Comparison of ENCODE assay signal across 23 cellular contexts in the genomic region with DNA sequence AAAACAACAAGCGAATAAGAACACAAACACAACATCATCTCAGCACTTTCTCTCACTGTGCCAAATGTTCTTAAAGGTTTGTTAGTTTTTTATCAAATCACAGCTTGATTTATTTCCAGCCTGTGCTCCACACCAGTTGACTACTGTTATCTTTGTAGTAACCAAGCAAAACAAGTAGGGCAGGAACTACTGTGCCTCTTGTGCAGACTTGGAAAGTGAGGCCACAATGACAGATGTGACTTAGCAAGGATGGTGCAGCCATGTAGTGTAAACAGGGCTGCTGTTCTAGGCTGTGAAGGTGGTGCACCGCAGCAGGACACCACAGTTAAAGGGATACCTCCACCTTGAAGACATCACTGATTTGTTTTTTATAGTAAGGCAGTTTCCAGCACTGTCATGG.
"Had no signal": no experiment of that assay in that cellular context is flagged by ENCODE, and none has a peak within 500 bp of the region (broad histone marks: within the 10 kb centered on the region; RNA-seq: fewer than 3 reads in every experiment).

No MANE protein-coding gene starts in this region.

- H3K36me3 ChIP-seq: lower lobe of right lung, ovary, right lobe of liver, thyroid gland, transverse colon, upper lobe of left lung, vagina had no signal

- H3K9me3 ChIP-seq: lower lobe of right lung, ovary, right lobe of liver, testis, thyroid gland, transverse colon, upper lobe of left lung, vagina had no signal

- ATAC-seq: lower lobe of right lung; natural killer cell; right lobe of liver; stimulated activated memory B cell treated with anti-CD40 and anti-IgM and Interleukin-4, amounts not matched to agents 10 μg/mL and 1 μg/mL and 100 μg/mL, for 72 hours; stimulated activated naive CD8-positive, alpha-beta T cell treated with anti-CD3 and anti-CD28 coated beads, Interleukin-15, amount 100 ng/mL, for 72 hours had no signal

- H3K27me3 ChIP-seq: hepatocyte, ovary, right lobe of liver, testis, thyroid gland, transverse colon, upper lobe of left lung, vagina had no signal

- H3K4me3 ChIP-seq: hepatocyte, lower lobe of right lung, ovary, right lobe of liver, smooth muscle cell, testis, thyroid gland, transverse colon, upper lobe of left lung, vagina had no signal

- DNase-seq: islet precursor cell; lower lobe of right lung; mammary epithelial cell; mesenchymal stem cell; naive B cell; natural killer cell; ovary; retina; right lobe of liver; stimulated activated CD4-positive, alpha-beta T cell treated with anti-CD3 and anti-CD28 coated beads, Interleukin-1b, Interleukin-23, amount 100 ng/mL, for 48 hours; stimulated activated CD4-positive, alpha-beta T cell treated with anti-CD3 and anti-CD28 coated beads, Interleukin-2, amount 100 ng/mL, for 48 hours; stimulated activated CD4-positive, alpha-beta T cell treated with anti-CD3 and anti-CD28 coated beads, Interleukin-4, amount 100 ng/mL, for 4 hours; stimulated activated CD8-positive, alpha-beta memory T cell treated with anti-CD3 and anti-CD28 coated beads, Interleukin-4, amount 100 ng/mL, for 48 hours; stimulated activated naive CD4-positive, alpha-beta T cell treated with Interleukin-2 at 50 U/mL for 16 hours; stimulated activated naive CD8-positive, alpha-beta T cell treated with anti-CD3 and anti-CD28 coated beads, Interleukin-15, amount 100 ng/mL, for 72 hours; testis; thyroid gland; transverse colon; upper lobe of left lung had no signal

- H3K27ac ChIP-seq: hepatocyte, lower lobe of right lung, ovary, right lobe of liver, testis, thyroid gland, transverse colon, upper lobe of left lung, vagina had no signal

- H3K4me1 ChIP-seq: lower lobe of right lung, right lobe of liver, testis, thyroid gland, transverse colon, upper lobe of left lung, vagina had no signal
